In the genomic region with DNA sequence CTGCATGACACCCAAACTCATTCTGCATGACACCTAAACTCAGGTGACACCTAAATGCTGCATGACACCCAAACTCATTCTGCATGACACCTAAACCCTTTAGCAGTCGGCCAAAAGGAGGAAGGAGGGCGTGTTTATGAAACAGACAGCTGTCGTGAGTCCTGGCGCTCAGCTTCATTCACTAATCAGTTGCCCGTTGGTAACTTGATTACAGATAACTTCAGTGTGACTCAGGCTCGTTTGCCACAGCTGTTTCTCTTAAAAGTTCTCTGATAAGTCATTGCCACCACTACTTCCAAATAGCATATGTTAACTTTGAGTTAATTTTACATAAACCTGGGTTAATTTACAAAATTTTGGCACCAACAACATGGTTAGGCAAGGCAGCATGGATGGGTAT, we compare ENCODE assay signal across 9 cellular contexts. TPM values are rescaled to one million over a fixed set of nuclear protein-coding genes. Genes with fewer than 3 reads are reported as not detected.
DNase-seq lines count a peak whose midpoint lies in the region; ATAC-seq, FAIRE-seq and TF ChIP-seq lines count a peak whose summit lies in the region.
"Not testable (repeated sequence)": the region's sequence is repeated elsewhere in the genome, so short reads cannot be mapped to it uniquely, and the experiment has no call there.
"Had no signal": no experiment of that assay in that cellular context is flagged by ENCODE, and none has a peak within 500 bp of the region (broad histone marks: within the 10 kb centered on the region; RNA-seq: fewer than 3 reads in every experiment).

No MANE protein-coding gene starts in this region.

- H3K9ac ChIP-seq in IMR-90 (ENCODE audit: low read depth, low read length); K562 (ENCODE audit: insufficient read depth in 1 of 2, low read depth in 2 of 2, low read length in 2 of 2): not testable (repeated sequence)

- H3K9me3 ChIP-seq in IMR-90 (ENCODE audit: control insufficient read depth, insufficient read depth, low read length); SJCRH30 (replicated peaks); K562 (replicated peaks; ENCODE audit: control insufficient read depth, insufficient read depth, low read depth, low read length); osteoblast (ENCODE audit: low read depth, low read length); transverse colon: not testable (repeated sequence)

- not testable (repeated sequence) for TF ChIP-seq CTCF in IMR-90 (conservative IDR thresholded peaks at IDR 0.05; ENCODE audit: low read depth, low read length); K562 (IDR thresholded peaks at IDR 0.05 in 2 of 3, conservative IDR thresholded peaks at IDR 0.05 in 1 of 3; ENCODE audit: insufficient read depth in 2 of 3, low read depth in 1 of 3, low read length in 3 of 3); foreskin fibroblast (IDR thresholded peaks at IDR 0.05; ENCODE audit: low read depth, low read length); osteoblast (IDR thresholded peaks at IDR 0.05; ENCODE audit: extremely low read depth, low read depth, low read length); transverse colon (IDR thresholded peaks at IDR 0.05)

- not testable (repeated sequence) for H3K9me1 ChIP-seq in IMR-90 (ENCODE audit: insufficient read depth, low read length); K562 (ENCODE audit: control insufficient read depth, insufficient read depth, low read length)

- intact Hi-C loops in IMR-90 (cut with micrococcal nuclease); K562 (cut with micrococcal nuclease); transverse colon (cut with DNase I; ENCODE audit: low total_unique reads): not testable (repeated sequence)

- not testable (repeated sequence) for H4K91ac ChIP-seq in IMR-90 (ENCODE audit: insufficient read depth, low read depth, low read length)

- peak; percentile 55 for DNase-seq in DMS 273 (lab: John Stamatoyannopoulos, UW; ENCODE audit: unreplicated experiment)
- DNase-seq in IMR-90: not testable (repeated sequence)
- peak; percentile 35 for DNase-seq in NCI-H2196 (lab: John Stamatoyannopoulos, UW; ENCODE audit: unreplicated experiment)
- DNase-seq in SJCRH30: peak; percentile 71 to 82
- peak in 1 of 4 experiments; percentile 41 for DNase-seq in K562 (ENCODE audit: extremely low read depth in 1 of 4, low spot score in 3 of 4)
- peak; percentile 6 to 24 for DNase-seq in foreskin fibroblast
- DNase-seq in osteoblast (ENCODE audit: insufficient read length, low spot score, missing footprints): peak; percentile 31
- DNase-seq in transverse colon: peak; percentile 33

- POLR2A ChIA-PET in IMR-90 (lab: Charles Lee; ENCODE audit: unreplicated experiment); K562 (lab: Yijun Ruan, JAX): not testable (repeated sequence)

- not testable (repeated sequence) for BruUV-seq in IMR-90 (replicated peaks; lab: Mats Ljungman, UMichigan); K562 (replicated peaks; lab: Mats Ljungman, UMichigan)

- not testable (repeated sequence) for H3K4me3 ChIP-seq in IMR-90 (ENCODE audit: insufficient read depth, low read depth, low read length); SJCRH30; K562; foreskin fibroblast (ENCODE audit: low read depth in 1 of 2, low read length in 2 of 2); osteoblast (ENCODE audit: insufficient read depth, low read length); transverse colon

- dilution Hi-C loops in IMR-90 (cut with HindIII; ENCODE audit: low sequenced_read_pairs, unreplicated experiment): not testable (repeated sequence)

- in situ Hi-C loops in IMR-90 (cut with MboI; ENCODE audit: low sequenced_read_pairs); K562 (cut with MboI); transverse colon (cut with MboI; ENCODE audit: low pct_ligation_motif_present in 1 of 4, low pct_unique_long_range_greater_than_20kb in 1 of 4, low sequenced_read_pairs in 3 of 4): not testable (repeated sequence)

- TF ChIP-seq RAD21 in IMR-90 (IDR thresholded peaks at IDR 0.05; ENCODE audit: low read length); K562 (CRISPR knock-in tag; conservative IDR thresholded peaks at IDR 0.05 in 1 of 2, IDR thresholded peaks at IDR 0.05 in 1 of 2): not testable (repeated sequence)

- not testable (repeated sequence) for H4K5ac ChIP-seq in IMR-90 (ENCODE audit: low read depth, low read length)

- H3K79me2 ChIP-seq in K562 (ENCODE audit: control insufficient read depth, insufficient read depth, low read length); osteoblast (ENCODE audit: insufficient read depth, low read length): not testable (repeated sequence)

- H3K23ac ChIP-seq in IMR-90 (ENCODE audit: low read depth, low read length): not testable (repeated sequence)

- H3K27me3 ChIP-seq in IMR-90 (ENCODE audit: control insufficient read depth, insufficient read depth, low read length); SJCRH30; K562 (ENCODE audit: control insufficient read depth in 2 of 2, insufficient read depth in 2 of 2, low read length in 2 of 2); osteoblast (ENCODE audit: insufficient read depth, low read length); transverse colon: not testable (repeated sequence)

- H2AK5ac ChIP-seq in IMR-90 (ENCODE audit: low read depth, low read length): not testable (repeated sequence)

- peak; percentile 66 for ATAC-seq in IMR-90 (ENCODE audit: low read depth)
- peak; percentile 53 for ATAC-seq in K562

- FAIRE-seq in K562 (lab: Jason Lieb, UNC): not testable (repeated sequence)

- TF ChIP-seq POLR2A in IMR-90 (IDR thresholded peaks at IDR 0.05; ENCODE audit: low read depth, low read length); K562 (conservative IDR thresholded peaks at IDR 0.05); transverse colon (IDR thresholded peaks at IDR 0.05): not testable (repeated sequence)

- not testable (repeated sequence) for H2BK15ac ChIP-seq in IMR-90 (ENCODE audit: low read depth, low read length)

- H4K8ac ChIP-seq in IMR-90 (ENCODE audit: low read depth in 2 of 2, low read length in 2 of 2): not testable (repeated sequence)

- peak; percentile 14; the same call in 1 of the 2 replicates for TF ChIP-seq EP300 in K562 (IDR thresholded peaks at IDR 0.05; ENCODE audit: low read length)
- not testable (repeated sequence) for TF ChIP-seq EP300 in transverse colon (IDR thresholded peaks at IDR 0.05; ENCODE audit: low read depth)

- H3K36me3 ChIP-seq in IMR-90 (ENCODE audit: control insufficient read depth, insufficient read depth, low read length); SJCRH30; K562 (ENCODE audit: control insufficient read depth, insufficient read depth, low read length); osteoblast (ENCODE audit: insufficient read depth, low read length); transverse colon: not testable (repeated sequence)

- not testable (repeated sequence) for H3K4ac ChIP-seq in IMR-90 (ENCODE audit: low read depth, low read length)

- H3K18ac ChIP-seq in IMR-90 (ENCODE audit: low read depth, low read length): not testable (repeated sequence)

- not testable (repeated sequence) for H4K20me1 ChIP-seq in IMR-90 (ENCODE audit: insufficient read depth, low read length); K562 (replicated peaks; ENCODE audit: control insufficient read depth, insufficient read depth, low read length); osteoblast (ENCODE audit: insufficient read depth, low read length)

- not testable (repeated sequence) for H2BK120ac ChIP-seq in IMR-90 (ENCODE audit: low read depth, low read length)

- H3K14ac ChIP-seq in IMR-90 (replicated peaks; ENCODE audit: low read depth, low read length): not testable (repeated sequence)

- H3K79me1 ChIP-seq in IMR-90 (ENCODE audit: low read depth in 1 of 2, low read length in 2 of 2): not testable (repeated sequence)

- not testable (repeated sequence) for H3K27ac ChIP-seq in IMR-90 (ENCODE audit: insufficient read depth, low read length); K562 (ENCODE audit: extremely low read depth, low read depth, low read length); osteoblast (ENCODE audit: low read depth, low read length)
- H3K27ac ChIP-seq in SJCRH30: peak overlapping the region; percentile 59
- H3K27ac ChIP-seq in transverse colon: peak overlapping the region in 3 of 4 donors; percentile 19 to 35 (median 33)

- CTCF ChIA-PET in IMR-90 (lab: Yijun Ruan, JAX); K562 (lab: Yijun Ruan, JAX; ENCODE audit: low intra/inter-chr PET ratio): not testable (repeated sequence)

- WGBS in IMR-90 (ENCODE audit: extremely low coverage in 2 of 2, insufficient read length in 1 of 2), 2 experiments: 30% methylated on average over 2 of the region's 6 CpGs; no CpG with 5 or more reads in 1 of the 2 experiments
- WGBS in K562 (ENCODE audit: insufficient coverage, low coverage, missing lambda C conversion rate): 0% methylated on average over 6 of the region's 6 CpGs
- WGBS in transverse colon (ENCODE audit: low coverage in 1 of 2), 2 donors: 35 to 37% methylated on average over 4 to 6 of the region's 6 CpGs

- H2AFZ ChIP-seq in IMR-90 (replicated peaks; ENCODE audit: low read length, poor library complexity); K562 (ENCODE audit: low read depth, low read length); osteoblast (ENCODE audit: low read length): not testable (repeated sequence)

- H2BK20ac ChIP-seq in IMR-90 (ENCODE audit: low read depth, low read length): not testable (repeated sequence)

- not testable (repeated sequence) for H3K4me2 ChIP-seq in IMR-90 (ENCODE audit: low read depth, low read length); osteoblast (ENCODE audit: insufficient read depth, low read length)
- H3K4me2 ChIP-seq in K562 (ENCODE audit: insufficient read depth, low read length): peak overlapping the region; percentile 52

- not testable (repeated sequence) for H2BK5ac ChIP-seq in IMR-90 (ENCODE audit: low read depth, low read length, poor library complexity, severe bottlenecking)

- not testable (repeated sequence) for H3K4me1 ChIP-seq in IMR-90 (ENCODE audit: control insufficient read depth, insufficient read depth, low read length); K562 (replicated peaks in 1 of 2; ENCODE audit: control insufficient read depth in 2 of 2, insufficient read depth in 2 of 2, low read length in 2 of 2); osteoblast (ENCODE audit: insufficient read depth, low read length)
- H3K4me1 ChIP-seq in SJCRH30 (peaks cover 25% of the 10 kb centered on the region), transverse colon (peaks cover 0 to 23% (median 10%) of the 10 kb centered on the region in 4 donors)

- H3K56ac ChIP-seq in IMR-90 (ENCODE audit: extremely low read depth, insufficient read depth, low read length): not testable (repeated sequence)

- H2AK9ac ChIP-seq in IMR-90 (replicated peaks; ENCODE audit: low read depth, low read length, poor library complexity): not testable (repeated sequence)

RNA-seq across cellular contexts. Expression of gene FANK1, which starts 16.9 kb away (rescaled TPM):
- 0.90 and 1.9 TPM in 2 replicates for total RNA-seq in IMR-90 (2012; rRNA removed)
- 2.0 and 2.2 TPM in 2 replicates for polyA plus RNA-seq in IMR-90 (2012; rRNA removed)
- 0.56 and 0.67 TPM in 2 replicates for polyA plus RNA-seq in IMR-90 (2012; cell fraction: cytosol; rRNA removed)
- polyA plus RNA-seq in IMR-90 (2012; cell fraction: nucleus; rRNA removed; ENCODE audit: low replicate concordance): 1.0 and 7.5 TPM in 2 replicates
- total RNA-seq in SJCRH30 (2014; rRNA removed; shearing (Covaris generic)): 0.42 and 0.71 TPM in 2 replicates
- total RNA-seq in K562 (2011; cell fraction: chromatin; rRNA removed; ENCODE audit: low replicate concordance): 1.7 TPM in 2 replicates
- 0.50 and 0.79 TPM in 2 replicates for total RNA-seq in K562 (2011; cell fraction: nucleolus; rRNA removed)
- total RNA-seq in K562 (2011; cell fraction: nucleoplasm; rRNA removed): 0.61 and 0.66 TPM in 2 replicates
- total RNA-seq in K562 (2014; rRNA removed): 0.18 and 0.29 TPM in 2 replicates
- 0.38 and 0.55 TPM in 2 replicates for total RNA-seq in K562 (2014; rRNA removed; fragmentation: Illumina TruSeq; extraction: Trizol)
- total RNA-seq in K562 (2015; rRNA removed; fragmentation: Illumina TruSeq; extraction: Trizol): 0.41 and 0.87 TPM in 2 replicates
- total RNA-seq in K562 (2021): 0.22 and 0.51 TPM in 2 replicates
- polyA plus RNA-seq in K562 (2011; rRNA removed): 0.74 and 0.93 TPM in 2 replicates
- polyA plus RNA-seq in K562 (2011; cell fraction: cytosol; rRNA removed): 0.12 and 0.53 TPM in 2 replicates
- polyA plus RNA-seq in K562 (2011; cell fraction: nucleus; rRNA removed): 2.6 and 3.5 TPM in 2 replicates
- 0.36 and 0.56 TPM in 2 replicates for polyA plus RNA-seq in K562 (2012)
- polyA plus RNA-seq in K562 (2014; fragmentation: Illumina TruSeq; extraction: Trizol): 0.35 and 0.48 TPM in 2 replicates
- under 1 TPM in 1 of 2 experiments, not detected in 1; 0.11 TPM for polyA plus RNA-seq in K562 (2014; fragmentation: Nextera tagmentation; extraction: Ambion mirVana)
- 0.86 and 2.3 TPM in 2 replicates for polyA plus RNA-seq in K562 (2014; rRNA removed)
- 0.21 and 1.5 TPM in 2 replicates for polyA minus RNA-seq in K562 (2011; rRNA and poly(A)+ RNA removed)
- not detected in 2 replicates for polyA minus RNA-seq in K562 (2011; cell fraction: cytosol; rRNA and poly(A)+ RNA removed)
- polyA minus RNA-seq in K562 (2011; cell fraction: nucleus; rRNA and poly(A)+ RNA removed): 0.67 and 1.9 TPM in 2 replicates
- 8.3 and 8.5 TPM in 2 replicates for total RNA-seq in osteoblast
- total RNA-seq in transverse colon: 1 to 10 TPM; 3.4 to 7.5 (median 5.7) TPM
- total RNA-seq: B cell had no signal

RNA-seq across cellular contexts. Expression of gene DHX32, which starts 32.2 kb away (rescaled TPM):
- 27.8 and 35.0 TPM in 2 replicates for total RNA-seq in IMR-90 (2012; rRNA removed)
- polyA plus RNA-seq in IMR-90 (2012; rRNA removed): 11.5 and 15.6 TPM in 2 replicates
- polyA plus RNA-seq in IMR-90 (2012; cell fraction: cytosol; rRNA removed): 4.6 and 5.6 TPM in 2 replicates
- 4.2 and 27.9 TPM in 2 replicates for polyA plus RNA-seq in IMR-90 (2012; cell fraction: nucleus; rRNA removed; ENCODE audit: low replicate concordance)
- total RNA-seq in SJCRH30 (2014; rRNA removed; shearing (Covaris generic)): 33.8 and 35.7 TPM in 2 replicates
- total RNA-seq in K562 (2011; cell fraction: chromatin; rRNA removed; ENCODE audit: low replicate concordance): 9.7 and 17.2 TPM in 2 replicates
- 4.7 and 5.7 TPM in 2 replicates for total RNA-seq in K562 (2011; cell fraction: nucleolus; rRNA removed)
- 7.6 and 8.1 TPM in 2 replicates for total RNA-seq in K562 (2011; cell fraction: nucleoplasm; rRNA removed)
- 14.8 and 15.8 TPM in 2 replicates for total RNA-seq in K562 (2014; rRNA removed)
- 20.5 and 22.6 TPM in 2 replicates for total RNA-seq in K562 (2014; rRNA removed; fragmentation: Illumina TruSeq; extraction: Trizol)
- 16.5 and 17.5 TPM in 2 replicates for total RNA-seq in K562 (2015; rRNA removed; fragmentation: Illumina TruSeq; extraction: Trizol)
- 20.2 and 21.7 TPM in 2 replicates for total RNA-seq in K562 (2021)
- polyA plus RNA-seq in K562 (2011; rRNA removed): 12.6 and 23.5 TPM in 2 replicates
- polyA plus RNA-seq in K562 (2011; cell fraction: cytosol; rRNA removed): 7.5 and 8.3 TPM in 2 replicates
- polyA plus RNA-seq in K562 (2011; cell fraction: nucleus; rRNA removed): 8.3 TPM in 2 replicates
- polyA plus RNA-seq in K562 (2012): 13.4 and 14.5 TPM in 2 replicates
- 15.6 and 16.0 TPM in 2 replicates for polyA plus RNA-seq in K562 (2014; fragmentation: Illumina TruSeq; extraction: Trizol)
- polyA plus RNA-seq in K562 (2014; fragmentation: Nextera tagmentation; extraction: Ambion mirVana): 1 to 10 TPM; 5.8 to 6.2 TPM
- polyA plus RNA-seq in K562 (2014; rRNA removed): 12.9 and 18.0 TPM in 2 replicates
- polyA minus RNA-seq in K562 (2011; rRNA and poly(A)+ RNA removed): 29.7 and 45.4 TPM in 2 replicates
- polyA minus RNA-seq in K562 (2011; cell fraction: cytosol; rRNA and poly(A)+ RNA removed): 11.9 and 12.0 TPM in 2 replicates
- 6.8 and 7.8 TPM in 2 replicates for polyA minus RNA-seq in K562 (2011; cell fraction: nucleus; rRNA and poly(A)+ RNA removed)
- 52.8 and 55.4 TPM in 2 replicates for total RNA-seq in osteoblast
- total RNA-seq in transverse colon: 10 to 100 TPM; 21.7 to 52.7 (median 37.6) TPM
